ENCODE assay signal across 11 cellular contexts in genomic region chr7:4861673-4862072, GRCh38. TPM values are rescaled to one million over a fixed set of nuclear protein-coding genes. Genes with fewer than 3 reads are reported as not detected.
DNase-seq lines count a peak whose midpoint lies in the region; ATAC-seq and TF ChIP-seq lines count a peak whose summit lies in the region.
"Had no signal": no experiment of that assay in that cellular context is flagged by ENCODE, and none has a peak within 500 bp of the region (broad histone marks: within the 10 kb centered on the region; RNA-seq: fewer than 3 reads in every experiment).

Gene PAPOLB (minus strand): TSS chr7:4862030. CDS start chr7:4861810, 220 bp downstream.

- peaks cover 6 to 16% of the 10 kb centered on the region in 2 donors for H3K4me1 Mint-ChIP-seq in natural killer cell treated with Interleukin-12 subunit alpha and Interleukin-12 subunit beta and Interleukin-15 and Interleukin-18, amount 100 ng/mL, for 72 hours (ENCODE audit: low read depth in 2 of 2)
- H3K4me1 Mint-ChIP-seq in activated T-helper 17 cell treated with anti-CD3 and anti-CD28 coated beads, Interleukin-2, amount 50 U/mL, for 72 hours, result no peaks in the 10 kb centered on the region

- 7 to 10% methylated on average over 38 to 46 of the region's 46 CpGs for WGBS in aorta, 2 donors

- ATAC-seq in natural killer cell treated with Interleukin-12 subunit alpha and Interleukin-12 subunit beta and Interleukin-15 and Interleukin-18, amount 100 ng/mL, for 72 hours, result peak; percentile 82 to 90
- peak; percentile 33 for ATAC-seq in aorta (ENCODE audit: low FRiP score)
- no peak for ATAC-seq in activated T-helper 17 cell treated with anti-CD3 and anti-CD28 coated beads, Interleukin-2, amount 50 U/mL, for 72 hours (replicated peaks)

- peak within 1 kb of the TSS; percentile 8 for H3K4me3 ChIP-seq in epithelial cell of proximal tubule (ENCODE audit: low read depth, low read length)
- H3K4me3 ChIP-seq in aorta (ENCODE audit: low read length in 2 of 2), result no peak within 1 kb of the TSS
- H3K4me3 ChIP-seq: SJSA1 had no signal

- H3K36me3 Mint-ChIP-seq in natural killer cell treated with Interleukin-12 subunit alpha and Interleukin-12 subunit beta and Interleukin-15 and Interleukin-18, amount 100 ng/mL, for 72 hours, result peaks cover 7% of the 10 kb centered on the region
- H3K36me3 Mint-ChIP-seq in activated T-helper 17 cell treated with anti-CD3 and anti-CD28 coated beads, Interleukin-2, amount 50 U/mL, for 72 hours (ENCODE audit: low read depth), result no peaks in the 10 kb centered on the region

- peak; percentile 19 for DNase-seq in stimulated activated CD4-positive, alpha-beta T cell treated with anti-CD3 and anti-CD28 coated beads, Interleukin-15, amount 100 ng/mL, for 24 hours
- no peak for DNase-seq in stimulated activated CD4-positive, alpha-beta T cell treated with anti-CD3 and anti-CD28 coated beads, Interleukin-4, amount 100 ng/mL, for 24 hours
- DNase-seq in epithelial cell of proximal tubule (ENCODE audit: low read depth), result no peak
- peak; percentile 72 for DNase-seq in natural killer cell treated with Interleukin-12 subunit alpha and Interleukin-12 subunit beta and Interleukin-15 and Interleukin-18, amount 100 ng/mL, for 72 hours (ENCODE audit: low spot score)
- no peak for DNase-seq in aorta
- no peak for DNase-seq in NCI-H446 (lab: John Stamatoyannopoulos, UW)
- no peak for DNase-seq in NCI-H510A (lab: John Stamatoyannopoulos, UW)
- DNase-seq: activated effector memory CD4-positive, alpha-beta T cell treated with Interleukin-2 at 50 U/mL for 16 hours had no signal

- H3K9me3 Mint-ChIP-seq in natural killer cell treated with Interleukin-12 subunit alpha and Interleukin-12 subunit beta and Interleukin-15 and Interleukin-18, amount 100 ng/mL, for 72 hours, result no peaks in the 10 kb centered on the region
- peaks cover 8% of the 10 kb centered on the region for H3K9me3 Mint-ChIP-seq in activated T-helper 17 cell treated with anti-CD3 and anti-CD28 coated beads, Interleukin-2, amount 50 U/mL, for 72 hours

- intact Hi-C loops in aorta (cut with DNase I), result no loop called here

- H3K27ac ChIP-seq in aorta (ENCODE audit: low read depth in 1 of 2, low read length in 2 of 2), result no peak within 1 kb of the TSS
- H3K27ac ChIP-seq: C4-2B, SJSA1 had no signal

- peak within 1 kb of the TSS; percentile 68 for H3K4me3 Mint-ChIP-seq in natural killer cell treated with Interleukin-12 subunit alpha and Interleukin-12 subunit beta and Interleukin-15 and Interleukin-18, amount 100 ng/mL, for 72 hours
- H3K4me3 Mint-ChIP-seq in activated T-helper 17 cell treated with anti-CD3 and anti-CD28 coated beads, Interleukin-2, amount 50 U/mL, for 72 hours, result no peak within 1 kb of the TSS

- TF ChIP-seq CTCF in epithelial cell of proximal tubule (conservative IDR thresholded peaks at IDR 0.05; ENCODE audit: low read depth, low read length), result no peak

- no peaks in the 10 kb centered on the region for H3K4me1 ChIP-seq in aorta (ENCODE audit: control insufficient read depth in 1 of 2, insufficient read depth in 2 of 2, low read length in 2 of 2)
- H3K4me1 ChIP-seq: SJSA1 had no signal

- peaks cover 12% of the 10 kb centered on the region for H3K9me3 ChIP-seq in aorta (ENCODE audit: control insufficient read depth, low read length)
- H3K9me3 ChIP-seq: SJSA1 had no signal

- peak within 1 kb of the TSS in 1 of 2 donors; percentile 45 for H3K27ac Mint-ChIP-seq in natural killer cell treated with Interleukin-12 subunit alpha and Interleukin-12 subunit beta and Interleukin-15 and Interleukin-18, amount 100 ng/mL, for 72 hours
- H3K27ac Mint-ChIP-seq in activated T-helper 17 cell treated with anti-CD3 and anti-CD28 coated beads, Interleukin-2, amount 50 U/mL, for 72 hours, result no peak within 1 kb of the TSS

- H3K27me3 ChIP-seq in aorta (ENCODE audit: control insufficient read depth in 1 of 2, insufficient read depth in 2 of 2, low read length in 1 of 2), result no peaks in the 10 kb centered on the region

- H3K36me3 ChIP-seq in aorta (ENCODE audit: control insufficient read depth in 1 of 2, insufficient read depth in 2 of 2, low read length in 1 of 2), result no peaks in the 10 kb centered on the region
- H3K36me3 ChIP-seq: SJSA1 had no signal

- H3K27me3 Mint-ChIP-seq in natural killer cell treated with Interleukin-12 subunit alpha and Interleukin-12 subunit beta and Interleukin-15 and Interleukin-18, amount 100 ng/mL, for 72 hours, result peaks cover 30 to 61% of the 10 kb centered on the region in 2 donors
- H3K27me3 Mint-ChIP-seq in activated T-helper 17 cell treated with anti-CD3 and anti-CD28 coated beads, Interleukin-2, amount 50 U/mL, for 72 hours, result peaks cover 49% of the 10 kb centered on the region

RNA-seq across cellular contexts. Expression of gene PAPOLB, which starts in this region (rescaled TPM):
- total RNA-seq in epithelial cell of proximal tubule (0.07 TPM in 1 of 2 replicates, not detected in the other), aorta (under 1 TPM; 0.26 to 0.54 TPM)
- total RNA-seq in natural killer cell treated with Interleukin-12 subunit alpha and Interleukin-12 subunit beta and Interleukin-15 and Interleukin-18, amount 100 ng/mL, for 72 hours, result under 1 TPM in 1 of 2 donors, not detected in 1; 0.10 TPM
- polyA plus RNA-seq in aorta, result under 1 TPM in 1 of 2 donors, not detected in 1; 0.25 TPM
- not detected for total RNA-seq in activated T-helper 17 cell treated with anti-CD3 and anti-CD28 coated beads, Interleukin-2, amount 50 U/mL, for 72 hours
- total RNA-seq: SJSA1 had no signal

Comparison
In these comparisons a context has a peak if more than half of its experiments do, and no peak if none do; other contexts are left out.
1. Peak in DNase-seq and ATAC-seq in natural killer cell treated with Interleukin-12 subunit alpha and Interleukin-12 subunit beta and Interleukin-15 and Interleukin-18, amount 100 ng/mL, for 72 hours; RNA of the gene not detected or under 1 TPM.
2. Peak in ATAC-seq in aorta; RNA of the gene not detected or under 1 TPM.